In genomic region chr3:119974666-119975065, GRCh38 we compare ENCODE assay signal across 26 cellular contexts.
"Had no signal": no experiment of that assay in that cellular context is flagged by ENCODE, and none has a peak within 500 bp of the region (broad histone marks: within the 10 kb centered on the region; RNA-seq: fewer than 3 reads in every experiment).

No MANE protein-coding gene starts in this region.

- H3K4me1 ChIP-seq: Peyer's patch had no signal

- H3K36me3 ChIP-seq: brain microvascular endothelial cell, Peyer's patch had no signal

- H3K27ac Mint-ChIP-seq: activated CD4-positive, alpha-beta memory T cell treated with anti-CD3 and anti-CD28 coated beads, Interleukin-2, amount 10 ng/mL, durations not matched to agents 7 days and 5 days; activated CD4-positive, alpha-beta T cell treated with anti-CD3 and anti-CD28 coated beads, Interleukin-2, amount 10 ng/mL, durations not matched to agents 7 days and 5 days; activated naive CD8-positive, alpha-beta T cell treated with anti-CD3 and anti-CD28 coated beads for 36 hours; activated T-helper 17 cell treated with anti-CD3 and anti-CD28 coated beads, Interleukin-2, amount 50 U/mL, for 72 hours; T-helper 17 cell had no signal

- H3K27ac ChIP-seq: brain microvascular endothelial cell, Peyer's patch, VCaP had no signal

- H3K27me3 Mint-ChIP-seq: activated CD4-positive, alpha-beta memory T cell treated with anti-CD3 and anti-CD28 coated beads, Interleukin-2, amount 10 ng/mL, durations not matched to agents 7 days and 5 days; activated CD4-positive, alpha-beta T cell treated with anti-CD3 and anti-CD28 coated beads, Interleukin-2, amount 10 ng/mL, durations not matched to agents 7 days and 5 days; activated naive CD8-positive, alpha-beta T cell treated with anti-CD3 and anti-CD28 coated beads for 36 hours; activated T-helper 17 cell treated with anti-CD3 and anti-CD28 coated beads, Interleukin-2, amount 50 U/mL, for 72 hours; T-helper 17 cell had no signal

- H3K9me3 ChIP-seq: Peyer's patch had no signal

- H3K4me3 Mint-ChIP-seq: activated CD4-positive, alpha-beta memory T cell treated with anti-CD3 and anti-CD28 coated beads, Interleukin-2, amount 10 ng/mL, durations not matched to agents 7 days and 5 days; activated CD4-positive, alpha-beta T cell treated with anti-CD3 and anti-CD28 coated beads, Interleukin-2, amount 10 ng/mL, durations not matched to agents 7 days and 5 days; activated naive CD4-positive, alpha-beta T cell treated with anti-CD3 and anti-CD28 coated beads for 36 hours; activated naive CD8-positive, alpha-beta T cell treated with anti-CD3 and anti-CD28 coated beads for 36 hours; activated T-helper 17 cell treated with anti-CD3 and anti-CD28 coated beads, Interleukin-2, amount 50 U/mL, for 72 hours; T-helper 17 cell had no signal

- H3K4me3 ChIP-seq: Peyer's patch had no signal

- H3K27me3 ChIP-seq: brain microvascular endothelial cell, Peyer's patch had no signal

- ATAC-seq: activated T-helper 17 cell treated with anti-CD3 and anti-CD28 coated beads, Interleukin-2, amount 50 U/mL, for 72 hours; T-helper 17 cell had no signal

- H3K4me1 Mint-ChIP-seq: activated CD4-positive, alpha-beta memory T cell treated with anti-CD3 and anti-CD28 coated beads, Interleukin-2, amount 10 ng/mL, durations not matched to agents 7 days and 5 days; activated CD4-positive, alpha-beta T cell treated with anti-CD3 and anti-CD28 coated beads, Interleukin-2, amount 10 ng/mL, durations not matched to agents 7 days and 5 days had no signal

- DNase-seq: activated CD4-positive, alpha-beta memory T cell treated with anti-CD3 and anti-CD28 coated beads, Interleukin-2, amount 10 ng/mL, durations not matched to agents 7 days and 5 days; activated CD4-positive, alpha-beta T cell treated with anti-CD3 and anti-CD28 coated beads, Interleukin-2, amount 10 ng/mL, durations not matched to agents 7 days and 5 days; activated CD4-positive, CD25-positive, alpha-beta regulatory T cell; activated gamma-delta T cell; activated naive CD4-positive, alpha-beta T cell treated with anti-CD3 and anti-CD28 coated beads for 36 hours; activated naive CD8-positive, alpha-beta T cell treated with anti-CD3 and anti-CD28 coated beads for 36 hours; activated T-cell treated with anti-CD3 and anti-CD28 coated beads for 4 hours; activated T-cell treated with anti-CD3 and anti-CD28 coated beads, Interleukin-2, amount 50 U/mL, for 48 hours; brain microvascular endothelial cell; caudate nucleus; MM.1S; NCI-H1105; NCI-H1436; NCI-H1694 treated with DMSO at 0.1 percent for 48 hours; NCI-H2029 treated with DMSO at 0.1 percent for 48 hours; NCI-H345; NCI-H510A; NCI-H526 treated with DMSO at 0.1 percent for 48 hours; NCI-H82; OCI-M1; Peyer's patch; SHP77 treated with DMSO at 0.1 percent for 48 hours; T-helper 17 cell; T-helper 9 cell had no signal

- H3K9me3 Mint-ChIP-seq: activated CD4-positive, alpha-beta memory T cell treated with anti-CD3 and anti-CD28 coated beads, Interleukin-2, amount 10 ng/mL, durations not matched to agents 7 days and 5 days; activated T-helper 17 cell treated with anti-CD3 and anti-CD28 coated beads, Interleukin-2, amount 50 U/mL, for 72 hours had no signal
